8 cellular contexts compared by ENCODE assay signal in genomic region chr7:151631149-151631967, GRCh38.
DNase-seq lines count a peak whose midpoint lies in the region; ATAC-seq lines count a peak whose summit lies in the region.

No MANE protein-coding gene starts in this region.

- H3K4me3 ChIP-seq in BLaER1 (peak overlapping the region; percentile 83), SJSA1 (peak overlapping the region; percentile 91), duodenal mucosa (ENCODE audit: low read depth in 1 of 2, low read length in 2 of 2) (peak overlapping the region; percentile 84 to 87), muscle layer of colon (ENCODE audit: low read depth in 1 of 2, low read length in 2 of 2) (peak overlapping the region; percentile 47 to 91)

- H3K27me3 ChIP-seq in BLaER1: no peaks in the 10 kb centered on the region
- H3K27me3 ChIP-seq in SJSA1 (replicated peaks): no peaks in the 10 kb centered on the region
- H3K27me3 ChIP-seq in duodenal mucosa (ENCODE audit: control insufficient read depth in 1 of 2, insufficient read depth in 2 of 2, low read length in 2 of 2): no peaks in the 10 kb centered on the region
- no peaks in the 10 kb centered on the region for H3K27me3 ChIP-seq in muscle layer of colon (ENCODE audit: control insufficient read depth in 1 of 2, insufficient read depth in 2 of 2, low read length in 2 of 2)

- no peaks in the 10 kb centered on the region for H3K9me3 ChIP-seq in BLaER1
- H3K9me3 ChIP-seq in SJSA1 (replicated peaks): no peaks in the 10 kb centered on the region
- H3K9me3 ChIP-seq in duodenal mucosa (ENCODE audit: control insufficient read depth in 1 of 2, low read length in 2 of 2): no peaks in the 10 kb centered on the region
- H3K9me3 ChIP-seq in muscle layer of colon (ENCODE audit: low read length): no peaks in the 10 kb centered on the region

- H3K4me1 ChIP-seq in BLaER1: peaks cover 24% of the 10 kb centered on the region
- H3K4me1 ChIP-seq in SJSA1 (replicated peaks): peaks cover 48% of the 10 kb centered on the region
- H3K4me1 ChIP-seq in duodenal mucosa (ENCODE audit: control insufficient read depth in 1 of 2, insufficient read depth in 2 of 2, low read length in 2 of 2): peaks cover 12 to 14% of the 10 kb centered on the region in 2 donors
- H3K4me1 ChIP-seq in muscle layer of colon (ENCODE audit: insufficient read depth, low read length): peaks cover 39% of the 10 kb centered on the region

- peaks cover 14% of the 10 kb centered on the region for H4K20me1 ChIP-seq in BLaER1

- H3K4me2 ChIP-seq in BLaER1: peak overlapping the region; percentile 90

- H3K36me3 ChIP-seq in BLaER1 (0 out of 2 replicates have a peak, but pooled peaks cover 4% of the 10 kb centered on the region), SJSA1 (peaks cover 21% of the 10 kb centered on the region), duodenal mucosa (ENCODE audit: control insufficient read depth in 1 of 2, insufficient read depth in 2 of 2, low read length in 2 of 2) (no peaks in the 10 kb centered on the region), muscle layer of colon (ENCODE audit: insufficient read depth, low read length) (no peaks in the 10 kb centered on the region)

- H3K27ac ChIP-seq in BLaER1 (peak overlapping the region; percentile 80), SJSA1 (peak overlapping the region; percentile 15), duodenal mucosa (ENCODE audit: low read depth, low read length) (peak overlapping the region; percentile 74), muscle layer of colon (ENCODE audit: low read depth, low read length) (peak overlapping the region; percentile 80)

- H3K9ac ChIP-seq in BLaER1: peak overlapping the region; percentile 81
- peak overlapping the region; percentile 76 to 98 for H3K9ac ChIP-seq in duodenal mucosa (ENCODE audit: low read depth in 1 of 2, low read length in 2 of 2)
- H3K9ac ChIP-seq in muscle layer of colon (ENCODE audit: low read length): peak overlapping the region; percentile 87

- ATAC-seq in GM18858 (IDR thresholded peaks at IDR 0.05; ENCODE audit: unreplicated experiment) (peak; percentile 9), HG03457 (IDR thresholded peaks at IDR 0.05; ENCODE audit: unreplicated experiment) (peak; percentile 15)

- DNase-seq in SJSA1 (ENCODE audit: low read depth in 1 of 2, low spot score in 2 of 2): peak in 1 of 2 experiments; percentile 63
- DNase-seq in OCI-M2 (lab: John Stamatoyannopoulos, UW; ENCODE audit: unreplicated experiment): no peak
- no peak for DNase-seq in pons (ENCODE audit: low spot score)

Comparison
In these comparisons a context has a peak if more than half of its experiments do, and no peak if none do; other contexts are left out.
1. H3K27ac ChIP-seq: peak in every context shown above with its lines; median percentile 80 in BLaER1; 80 in muscle layer of colon; 74 in duodenal mucosa; 15 in SJSA1.